In the genomic region with DNA sequence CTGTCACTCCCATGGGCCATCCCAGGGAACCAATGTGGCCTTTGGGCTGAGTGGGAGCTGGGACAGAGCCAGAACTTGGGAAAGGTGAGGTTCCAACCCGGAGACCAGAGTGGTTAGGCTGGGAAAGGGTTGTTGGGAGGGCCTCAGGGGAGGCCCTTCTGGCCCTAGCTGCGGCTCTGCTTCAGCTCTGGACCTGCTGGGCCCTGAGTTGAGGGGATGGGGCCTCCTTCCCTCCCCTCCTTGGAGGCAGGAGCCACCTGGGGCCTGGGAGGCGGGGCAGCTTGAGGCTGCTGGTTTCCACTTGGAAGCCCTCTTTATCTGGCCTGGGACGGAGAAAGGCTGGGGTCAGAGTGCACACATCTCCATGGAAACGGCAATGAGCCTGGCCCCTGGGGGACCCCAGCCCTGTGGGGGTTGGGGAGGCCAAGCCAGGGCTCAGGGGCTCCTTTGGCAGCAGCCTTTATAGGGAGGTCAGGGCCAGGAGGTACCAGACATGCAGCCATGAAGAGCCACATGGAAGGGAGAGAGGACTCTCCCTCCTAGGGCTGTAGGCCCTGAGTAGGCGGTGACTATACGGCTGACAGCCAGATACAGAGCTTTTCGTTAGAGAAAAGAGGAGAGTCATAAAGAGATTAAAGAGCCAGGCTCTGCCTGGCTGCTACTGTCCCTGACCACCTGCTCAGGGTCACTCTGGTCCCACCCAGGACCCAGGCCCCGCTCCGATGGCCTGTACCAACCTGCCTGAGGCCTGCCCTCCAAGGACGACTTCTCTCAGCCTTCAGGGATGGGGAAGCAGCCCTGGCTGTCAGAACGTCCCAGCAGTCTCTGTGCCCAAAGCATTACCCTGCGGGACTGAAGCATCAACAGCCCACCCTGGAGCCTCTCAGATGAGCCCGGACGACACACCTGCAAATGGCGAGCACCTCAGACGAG, we compare ENCODE assay signal across 32 cellular contexts. TPM values are rescaled to one million over a fixed set of nuclear protein-coding genes. Genes with fewer than 3 reads are reported as not detected.
A peak's percentile ranks its signal among the peaks of the same experiment; 100 is the strongest.
DNase-seq lines count a peak whose midpoint lies in the region; ATAC-seq, FAIRE-seq and TF ChIP-seq lines count a peak whose summit lies in the region.
"Had no signal": no experiment of that assay in that cellular context is flagged by ENCODE, and none has a peak within 500 bp of the region (broad histone marks: within the 10 kb centered on the region; RNA-seq: fewer than 3 reads in every experiment).

No MANE protein-coding gene starts in this region.

- no peak overlapping the region for H3K9ac ChIP-seq in kidney (ENCODE audit: low read length in 2 of 2)

- FAIRE-seq in kidney (lab: Jason Lieb, UNC): no peak
- FAIRE-seq: colon, GM12891, islet of Langerhans had no signal

- H3K27ac Mint-ChIP-seq in natural killer cell treated with Interleukin-12 subunit alpha and Interleukin-12 subunit beta and Interleukin-15 and Interleukin-18, amount 100 ng/mL, for 72 hours: no peak overlapping the region
- no peak overlapping the region for H3K27ac Mint-ChIP-seq in natural killer cell
- H3K27ac Mint-ChIP-seq: activated naive CD4-positive, alpha-beta T cell treated with anti-CD3 and anti-CD28 coated beads, Interleukin-2, amount 50 U/mL, for 24 hours; activated T-helper 2 cell treated with anti-CD3 and anti-CD28 coated beads, Interferon-gamma antibody, Interleukin-2, Interleukin-4, amounts not matched to agents 10 μg/mL and 5 μg/mL and 100 μg/mL, durations not matched to agents 14 hours and 24 hours and 36 hours; stimulated activated memory B cell treated with anti-CD40 and anti-IgM and Interleukin-4, amounts not matched to agents 10 μg/mL and 1 μg/mL and 100 μg/mL, for 72 hours had no signal

- H3K27ac ChIP-seq in WERI-Rb-1 (peak overlapping the region; percentile 86), kidney (ENCODE audit: low read depth in 2 of 2, low read length in 2 of 2) (no peak overlapping the region)
- H3K27ac ChIP-seq: left ventricle myocardium inferior, ovary, SK-N-MC, skin epidermis, transverse colon had no signal

- ATAC-seq in natural killer cell treated with Interleukin-12 subunit alpha and Interleukin-12 subunit beta and Interleukin-15 and Interleukin-18, amount 100 ng/mL, for 72 hours: no peak
- ATAC-seq in natural killer cell: no peak
- ATAC-seq: PC-3; stimulated activated memory B cell treated with anti-CD40 and anti-IgM and Interleukin-4, amounts not matched to agents 10 μg/mL and 1 μg/mL and 100 μg/mL, for 72 hours; T-helper 17 cell had no signal

- H3K36me3 ChIP-seq in WERI-Rb-1 (no peaks in the 10 kb centered on the region), kidney (ENCODE audit: control insufficient read depth in 1 of 2, insufficient read depth in 2 of 2, low read length in 2 of 2) (no peaks in the 10 kb centered on the region)
- H3K36me3 ChIP-seq: HAP-1, left ventricle myocardium inferior, ovary, transverse colon had no signal

- H3K36me3 Mint-ChIP-seq in natural killer cell treated with Interleukin-12 subunit alpha and Interleukin-12 subunit beta and Interleukin-15 and Interleukin-18, amount 100 ng/mL, for 72 hours: no peaks in the 10 kb centered on the region
- no peaks in the 10 kb centered on the region for H3K36me3 Mint-ChIP-seq in natural killer cell
- H3K36me3 Mint-ChIP-seq: activated naive CD4-positive, alpha-beta T cell treated with anti-CD3 and anti-CD28 coated beads, Interleukin-2, amount 50 U/mL, for 24 hours; stimulated activated memory B cell treated with anti-CD40 and anti-IgM and Interleukin-4, amounts not matched to agents 10 μg/mL and 1 μg/mL and 100 μg/mL, for 72 hours had no signal

- peaks cover 0 to 4% of the 10 kb centered on the region in 2 donors for H3K4me1 ChIP-seq in kidney (ENCODE audit: control insufficient read depth in 1 of 2, insufficient read depth in 1 of 2, low read depth in 1 of 2, low read length in 2 of 2)
- H3K4me1 ChIP-seq: HAP-1 had no signal

- H3K4me3 ChIP-seq in WERI-Rb-1 (ENCODE audit: low read depth, low read length) (no peak overlapping the region), kidney (ENCODE audit: low read length in 2 of 2) (no peak overlapping the region)
- H3K4me3 ChIP-seq: HAP-1, left ventricle myocardium inferior, ovary, SK-N-MC, skin epidermis, transverse colon had no signal

- no peaks in the 10 kb centered on the region for H3K27me3 Mint-ChIP-seq in natural killer cell treated with Interleukin-12 subunit alpha and Interleukin-12 subunit beta and Interleukin-15 and Interleukin-18, amount 100 ng/mL, for 72 hours
- H3K27me3 Mint-ChIP-seq in natural killer cell (ENCODE audit: low read depth in 2 of 2): no peaks in the 10 kb centered on the region
- H3K27me3 Mint-ChIP-seq: activated naive CD4-positive, alpha-beta T cell treated with anti-CD3 and anti-CD28 coated beads, Interleukin-2, amount 50 U/mL, for 24 hours; T-helper 17 cell had no signal

- no peaks in the 10 kb centered on the region for H3K9me3 Mint-ChIP-seq in natural killer cell treated with Interleukin-12 subunit alpha and Interleukin-12 subunit beta and Interleukin-15 and Interleukin-18, amount 100 ng/mL, for 72 hours
- no peaks in the 10 kb centered on the region for H3K9me3 Mint-ChIP-seq in natural killer cell
- H3K9me3 Mint-ChIP-seq: activated naive CD4-positive, alpha-beta T cell treated with anti-CD3 and anti-CD28 coated beads, Interleukin-2, amount 50 U/mL, for 24 hours; activated T-helper 2 cell treated with anti-CD3 and anti-CD28 coated beads, Interferon-gamma antibody, Interleukin-2, Interleukin-4, amounts not matched to agents 10 μg/mL and 5 μg/mL and 100 μg/mL, durations not matched to agents 14 hours and 24 hours and 36 hours; stimulated activated memory B cell treated with anti-CD40 and anti-IgM and Interleukin-4, amounts not matched to agents 10 μg/mL and 1 μg/mL and 100 μg/mL, for 72 hours had no signal

- TF ChIP-seq CTCF in natural killer cell (IDR thresholded peaks at IDR 0.05) (no peak), WERI-Rb-1 (IDR thresholded peaks at IDR 0.05; ENCODE audit: low read depth, low read length) (no peak), kidney (IDR thresholded peaks at IDR 0.05; ENCODE audit: borderline replicate concordance, extremely low read depth, insufficient read depth) (no peak)

- DNase-seq in natural killer cell treated with Interleukin-12 subunit alpha and Interleukin-12 subunit beta and Interleukin-15 and Interleukin-18, amount 100 ng/mL, for 72 hours (ENCODE audit: low spot score): peak; percentile 20
- DNase-seq in natural killer cell: no peak
- DNase-seq in WERI-Rb-1: peak; percentile 77
- DNase-seq in kidney: peak; percentile 59
- peak; percentile 73 for DNase-seq in retina
- no peak for DNase-seq in glomerular visceral epithelial cell (ENCODE audit: extremely low spot score)
- DNase-seq in SKM-1 treated with dmso at 0.1 percent for 144 hours (lab: John Stamatoyannopoulos, UW; ENCODE audit: unreplicated experiment): no peak
- no peak for DNase-seq in DMS153 (lab: John Stamatoyannopoulos, UW)
- DNase-seq: activated CD4-positive, alpha-beta T cell treated with anti-CD3 and anti-CD28 coated beads for 1 hour; activated T-cell treated with anti-CD3 and anti-CD28 coated beads for 4 hours; AML-193; anterior cingulate cortex; effector memory CD4-positive, alpha-beta T cell; left ventricle myocardium inferior; mesenchymal stem cell; NCI-H187; NCI-H2171; NCI-H510A treated with DMSO at 0.1 percent for 48 hours; NK-92 treated with Interleukin-12 subunit alpha and Interleukin-12 subunit beta, amount 100 ng/mL, for 24 hours; ovary; PC-3; T-helper 17 cell; transverse colon had no signal

- intact Hi-C loops in natural killer cell (cut with micrococcal nuclease): no loop called here
- intact Hi-C loops in kidney (cut with DNase I): no loop called here

- H3K27me3 ChIP-seq in WERI-Rb-1 (ENCODE audit: insufficient read depth, low read depth, severe bottlenecking): no peaks in the 10 kb centered on the region
- H3K27me3 ChIP-seq: ovary had no signal

- no peaks in the 10 kb centered on the region for H3K9me3 ChIP-seq in WERI-Rb-1 (ENCODE audit: severe bottlenecking)
- H3K9me3 ChIP-seq in kidney (ENCODE audit: control insufficient read depth in 1 of 2, low read length in 2 of 2): no peaks in the 10 kb centered on the region
- H3K9me3 ChIP-seq: HAP-1, left ventricle myocardium inferior, ovary, transverse colon had no signal

- peaks cover 7 to 18% of the 10 kb centered on the region in 2 donors for H3K4me1 Mint-ChIP-seq in natural killer cell treated with Interleukin-12 subunit alpha and Interleukin-12 subunit beta and Interleukin-15 and Interleukin-18, amount 100 ng/mL, for 72 hours (ENCODE audit: low read depth in 2 of 2)
- H3K4me1 Mint-ChIP-seq in natural killer cell: peaks cover 15% of the 10 kb centered on the region in 2 donors

- H3K4me3 Mint-ChIP-seq in natural killer cell treated with Interleukin-12 subunit alpha and Interleukin-12 subunit beta and Interleukin-15 and Interleukin-18, amount 100 ng/mL, for 72 hours: no peak overlapping the region
- H3K4me3 Mint-ChIP-seq in natural killer cell: no peak overlapping the region
- H3K4me3 Mint-ChIP-seq: activated naive CD4-positive, alpha-beta T cell treated with anti-CD3 and anti-CD28 coated beads, Interleukin-2, amount 50 U/mL, for 24 hours; stimulated activated memory B cell treated with anti-CD40 and anti-IgM and Interleukin-4, amounts not matched to agents 10 μg/mL and 1 μg/mL and 100 μg/mL, for 72 hours; T-helper 17 cell had no signal

RNA-seq across cellular contexts. Expression of gene NSD2, which starts 6.9 kb away (rescaled TPM):
- 100 to 1,000 TPM; 127 to 375 TPM for total RNA-seq in natural killer cell treated with Interleukin-12 subunit alpha and Interleukin-12 subunit beta and Interleukin-15 and Interleukin-18, amount 100 ng/mL, for 72 hours
- total RNA-seq in natural killer cell (10 to 100 TPM; 36.4 to 51.0 (median 48.3) TPM), kidney (51.2 TPM)
- polyA plus RNA-seq in kidney (ENCODE audit: insufficient read depth, low read depth, low replicate concordance): 5.5 TPM

RNA-seq across cellular contexts. Expression of gene LETM1, which starts 8.4 kb away (rescaled TPM):
- total RNA-seq in natural killer cell treated with Interleukin-12 subunit alpha and Interleukin-12 subunit beta and Interleukin-15 and Interleukin-18, amount 100 ng/mL, for 72 hours: 100 to 1,000 TPM in 1 of 2 donors, 10 to 100 TPM in 1; 64.5 to 129 TPM
- total RNA-seq in natural killer cell (10 to 100 TPM; 40.4 to 56.5 (median 55.7) TPM), kidney (46.4 TPM)
- 20.0 TPM for polyA plus RNA-seq in kidney (ENCODE audit: insufficient read depth, low read depth, low replicate concordance)

Comparison
In these comparisons a context has a peak if more than half of its experiments do, and no peak if none do; other contexts are left out.
1. DNase-seq: peak in natural killer cell treated with Interleukin-12 subunit alpha and Interleukin-12 subunit beta and Interleukin-15 and Interleukin-18, amount 100 ng/mL, for 72 hours (single experiment), WERI-Rb-1 (single experiment), kidney (single experiment) and retina (single experiment); none in natural killer cell (single experiment), glomerular visceral epithelial cell (single experiment), SKM-1 treated with dmso at 0.1 percent for 144 hours (single experiment) and DMS153 (single experiment).